In genomic region chr5:172667786-172668735, GRCh38 we compare ENCODE assay signal across 15 cellular contexts.
DNase-seq lines count a peak whose midpoint lies in the region; TF ChIP-seq lines count a peak whose summit lies in the region.
"Had no signal": no experiment of that assay in that cellular context is flagged by ENCODE, and none has a peak within 500 bp of the region (broad histone marks: within the 10 kb centered on the region; RNA-seq: fewer than 3 reads in every experiment).

No MANE protein-coding gene starts in this region.

- no peak for DNase-seq in RWPE1 (ENCODE audit: low spot score)
- DNase-seq in epithelial cell of esophagus (ENCODE audit: low read depth): peak; percentile 58
- no peak for DNase-seq in SW480 (ENCODE audit: low spot score)
- no peak for DNase-seq in NCI-H446 treated with DMSO at 0.1 percent for 48 hours (lab: John Stamatoyannopoulos, UW)
- no peak for DNase-seq in ACHN
- DNase-seq: activated CD4-positive, CD25-positive, alpha-beta regulatory T cell; activated CD8-positive, alpha-beta memory T cell treated with anti-CD3 and anti-CD28 coated beads, Interleukin-2, amount 10 ng/mL, durations not matched to agents 7 days and 5 days; activated gamma-delta T cell; HFFc6; NCI-H82; stimulated activated naive CD8-positive, alpha-beta T cell treated with anti-CD3 and anti-CD28 coated beads, Interleukin-15, Interleukin-2, amounts not matched to agents 100 U/mL and 50 U/mL, for 24 hours; T-cell had no signal

- H3K9me3 ChIP-seq in mucosa of rectum (ENCODE audit: control insufficient read depth in 2 of 2, low read length in 2 of 2) (no peaks in the 10 kb centered on the region), subcutaneous abdominal adipose tissue (ENCODE audit: control insufficient read depth in 5 of 5, low read length in 5 of 5) (no peaks in the 10 kb centered on the region)
- H3K9me3 ChIP-seq: ascending aorta had no signal

- peaks cover 8 to 13% of the 10 kb centered on the region in 2 donors for H3K36me3 ChIP-seq in mucosa of rectum (ENCODE audit: control insufficient read depth in 2 of 2, insufficient read depth in 2 of 2, low read length in 2 of 2)
- H3K36me3 ChIP-seq in subcutaneous abdominal adipose tissue (ENCODE audit: control insufficient read depth in 5 of 5, insufficient read depth in 5 of 5, low read length in 5 of 5): peaks cover 0 to 19% (median 10%) of the 10 kb centered on the region in 5 donors
- H3K36me3 ChIP-seq: ascending aorta had no signal

- POLR2A ChIA-PET in RWPE1 (lab: Yijun Ruan, JAX; ENCODE audit: low non-redundant PET): no interaction called here

- peak overlapping the region; percentile 68 for H3K27ac ChIP-seq in RWPE1
- H3K27ac ChIP-seq in mucosa of rectum (ENCODE audit: low read depth in 2 of 2, low read length in 2 of 2): peak overlapping the region in 1 of 2 donors; percentile 57
- peak overlapping the region; percentile 27 for H3K27ac ChIP-seq in subcutaneous abdominal adipose tissue (ENCODE audit: low read depth, low read length)
- H3K27ac ChIP-seq: ascending aorta had no signal

- no peaks in the 10 kb centered on the region for H3K27me3 ChIP-seq in mucosa of rectum (ENCODE audit: control insufficient read depth in 2 of 2, insufficient read depth in 2 of 2, low read length in 2 of 2)
- H3K27me3 ChIP-seq in subcutaneous abdominal adipose tissue (ENCODE audit: control insufficient read depth in 5 of 5, insufficient read depth in 4 of 5, low read length in 5 of 5): no peaks in the 10 kb centered on the region
- H3K27me3 ChIP-seq: ascending aorta had no signal

- H3K9ac ChIP-seq in mucosa of rectum (ENCODE audit: low read depth in 1 of 2, low read length in 2 of 2): peak overlapping the region; percentile 8 to 9
- no peak overlapping the region for H3K9ac ChIP-seq in subcutaneous abdominal adipose tissue (ENCODE audit: low read length in 5 of 5)

- H3K4me1 ChIP-seq in mucosa of rectum (ENCODE audit: control insufficient read depth in 2 of 2, insufficient read depth in 2 of 2, low read length in 2 of 2) (peaks cover 21 to 32% of the 10 kb centered on the region in 2 donors), subcutaneous abdominal adipose tissue (ENCODE audit: control insufficient read depth in 5 of 5, insufficient read depth in 5 of 5, low read length in 5 of 5) (peaks cover 0 to 29% (median 5%) of the 10 kb centered on the region in 5 donors)
- H3K4me1 ChIP-seq: ascending aorta had no signal

- in situ Hi-C loops in ACHN (cut with HindIII; ENCODE audit: low pct_ligation_motif_present, low pct_unique_long_range_greater_than_20kb, low sequenced_read_pairs): no loop called here

- CTCF ChIA-PET in RWPE1 (lab: Yijun Ruan, JAX): interaction anchor here (0.9 to 1.1 kb wide), 2 partner anchors 8 to 21 kb away, joined by 3 to 4 read pairs; no protein-coding TSS in a partner anchor

- H3K4me3 ChIP-seq in epithelial cell of esophagus (ENCODE audit: low read length) (no peak overlapping the region), mucosa of rectum (ENCODE audit: low read length in 2 of 2) (no peak overlapping the region), subcutaneous abdominal adipose tissue (ENCODE audit: low read depth in 1 of 5, low read length in 5 of 5) (no peak overlapping the region)
- H3K4me3 ChIP-seq: ascending aorta had no signal

- TF ChIP-seq CTCF in RWPE1 (conservative IDR thresholded peaks at IDR 0.05; ENCODE audit: low read depth): no peak
- TF ChIP-seq CTCF in epithelial cell of esophagus (IDR thresholded peaks at IDR 0.05; ENCODE audit: insufficient read depth, low read depth, low read length, missing control alignments): no peak

Comparison
In these comparisons a context has a peak if more than half of its experiments do, and no peak if none do; other contexts are left out.
1. H3K9ac ChIP-seq: peak in mucosa of rectum (2 of 2); none in subcutaneous abdominal adipose tissue (0 of 5).